Comparison of ENCODE assay signal across 8 cellular contexts in genomic region chr1:47333922-47334764, GRCh38.
DNase-seq lines count a peak whose midpoint lies in the region; ATAC-seq and TF ChIP-seq lines count a peak whose summit lies in the region.

No MANE protein-coding gene starts in this region.

- H3K27me3 ChIP-seq in neuron (ENCODE audit: insufficient read depth, low read length) (no peaks in the 10 kb centered on the region), subcutaneous abdominal adipose tissue (ENCODE audit: control insufficient read depth in 5 of 5, insufficient read depth in 4 of 5, low read length in 5 of 5) (no peaks in the 10 kb centered on the region)

- peak; percentile 83 for DNase-seq in EH (ENCODE audit: low read depth)
- peak; percentile 93 for DNase-seq in HuH-7 (ENCODE audit: low spot score)
- DNase-seq in RKO (ENCODE audit: low spot score) = peak; percentile 83
- DNase-seq in activated effector memory CD4-positive, alpha-beta T cell treated with Interleukin-2 at 50 U/mL for 16 hours = peak; percentile 64
- DNase-seq in foreskin fibroblast = peak; percentile 82 to 93

- H3K9ac ChIP-seq in subcutaneous abdominal adipose tissue (ENCODE audit: low read length in 5 of 5) = peak overlapping the region; percentile 89 to 99 (median 97)

- H3K27ac ChIP-seq in subcutaneous abdominal adipose tissue (ENCODE audit: low read depth, low read length) = peak overlapping the region; percentile 99

- H2AFZ ChIP-seq in neuron (ENCODE audit: low read depth, low read length) = peak overlapping the region; percentile 74

- H3K36me3 ChIP-seq in neuron (ENCODE audit: insufficient read depth, low read length) (peaks cover 3% of the 10 kb centered on the region), subcutaneous abdominal adipose tissue (ENCODE audit: control insufficient read depth in 5 of 5, insufficient read depth in 5 of 5, low read length in 5 of 5) (no peaks in the 10 kb centered on the region)

- H3K4me3 ChIP-seq in foreskin fibroblast (ENCODE audit: low read depth in 1 of 2, low read length in 2 of 2) (peak overlapping the region; percentile 81 to 96), neuron (ENCODE audit: low read length) (peak overlapping the region; percentile 97), subcutaneous abdominal adipose tissue (ENCODE audit: low read depth in 1 of 5, low read length in 5 of 5) (peak overlapping the region; percentile 75 to 95 (median 92))

- peak; percentile 94 for ATAC-seq in GM21528 (IDR thresholded peaks at IDR 0.05; ENCODE audit: low FRiP score, unreplicated experiment)

- H3K4me1 ChIP-seq in neuron (ENCODE audit: insufficient read depth, low read length) (peaks cover 4% of the 10 kb centered on the region), subcutaneous abdominal adipose tissue (ENCODE audit: control insufficient read depth in 5 of 5, insufficient read depth in 5 of 5, low read length in 5 of 5) (peaks cover 3 to 32% (median 27%) of the 10 kb centered on the region in 5 donors)

- H3K9me3 ChIP-seq in neuron (ENCODE audit: low read length) (no peaks in the 10 kb centered on the region), subcutaneous abdominal adipose tissue (ENCODE audit: control insufficient read depth in 5 of 5, low read length in 5 of 5) (no peaks in the 10 kb centered on the region)

- peak; percentile 15 for TF ChIP-seq CTCF in foreskin fibroblast (IDR thresholded peaks at IDR 0.05; ENCODE audit: low read depth, low read length)

Comparison
In these comparisons a context has a peak if more than half of its experiments do, and no peak if none do; other contexts are left out.
1. Peak in every context shown above with its lines: DNase-seq, ATAC-seq, H3K4me3 ChIP-seq and H3K27ac ChIP-seq.